In the genomic region with DNA sequence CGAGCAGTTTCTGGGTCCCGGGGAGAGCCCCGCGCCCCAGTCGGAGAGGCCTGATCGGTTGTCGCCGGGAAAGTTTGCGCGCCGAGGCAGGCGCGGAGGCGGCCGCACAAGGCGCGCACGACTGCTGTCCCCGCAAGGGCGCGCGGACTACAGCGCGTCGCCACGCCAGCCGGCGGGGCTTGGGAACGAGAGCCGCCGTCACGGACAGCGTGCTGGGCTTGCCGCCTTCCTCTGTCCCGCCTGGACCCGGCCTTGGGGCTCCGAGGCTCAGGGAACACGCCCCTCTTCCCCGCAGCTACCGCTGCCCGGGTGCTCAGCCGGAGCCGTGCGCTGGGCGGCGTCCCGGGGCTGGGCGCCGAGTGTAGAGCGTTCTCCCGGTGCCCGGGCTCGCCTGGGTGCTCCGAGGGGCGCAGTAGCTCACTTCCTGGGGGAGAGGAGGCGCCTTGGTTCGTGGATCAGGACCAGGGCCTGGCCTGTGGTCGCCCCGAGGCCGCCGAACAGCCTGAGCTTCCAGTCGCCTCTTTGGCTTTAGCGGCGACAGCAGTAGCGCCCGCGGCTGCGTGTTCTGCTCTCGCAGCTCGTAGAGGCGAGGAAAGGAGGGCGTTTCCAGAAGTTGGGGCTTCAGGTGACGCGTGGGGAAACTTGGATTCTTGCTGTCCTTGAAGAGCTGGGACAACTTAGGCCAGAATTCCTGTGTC, we compare ENCODE assay signal across 1 cellular context.
TF ChIP-seq lines count a peak whose summit lies in the region.

No MANE protein-coding gene starts in this region.

TF ChIP-seq in HepG2, 621 proteins besides CTCF, POLR2A, EP300 and RAD21 (continues in another document):
- TF ChIP-seq, protein P1, sequence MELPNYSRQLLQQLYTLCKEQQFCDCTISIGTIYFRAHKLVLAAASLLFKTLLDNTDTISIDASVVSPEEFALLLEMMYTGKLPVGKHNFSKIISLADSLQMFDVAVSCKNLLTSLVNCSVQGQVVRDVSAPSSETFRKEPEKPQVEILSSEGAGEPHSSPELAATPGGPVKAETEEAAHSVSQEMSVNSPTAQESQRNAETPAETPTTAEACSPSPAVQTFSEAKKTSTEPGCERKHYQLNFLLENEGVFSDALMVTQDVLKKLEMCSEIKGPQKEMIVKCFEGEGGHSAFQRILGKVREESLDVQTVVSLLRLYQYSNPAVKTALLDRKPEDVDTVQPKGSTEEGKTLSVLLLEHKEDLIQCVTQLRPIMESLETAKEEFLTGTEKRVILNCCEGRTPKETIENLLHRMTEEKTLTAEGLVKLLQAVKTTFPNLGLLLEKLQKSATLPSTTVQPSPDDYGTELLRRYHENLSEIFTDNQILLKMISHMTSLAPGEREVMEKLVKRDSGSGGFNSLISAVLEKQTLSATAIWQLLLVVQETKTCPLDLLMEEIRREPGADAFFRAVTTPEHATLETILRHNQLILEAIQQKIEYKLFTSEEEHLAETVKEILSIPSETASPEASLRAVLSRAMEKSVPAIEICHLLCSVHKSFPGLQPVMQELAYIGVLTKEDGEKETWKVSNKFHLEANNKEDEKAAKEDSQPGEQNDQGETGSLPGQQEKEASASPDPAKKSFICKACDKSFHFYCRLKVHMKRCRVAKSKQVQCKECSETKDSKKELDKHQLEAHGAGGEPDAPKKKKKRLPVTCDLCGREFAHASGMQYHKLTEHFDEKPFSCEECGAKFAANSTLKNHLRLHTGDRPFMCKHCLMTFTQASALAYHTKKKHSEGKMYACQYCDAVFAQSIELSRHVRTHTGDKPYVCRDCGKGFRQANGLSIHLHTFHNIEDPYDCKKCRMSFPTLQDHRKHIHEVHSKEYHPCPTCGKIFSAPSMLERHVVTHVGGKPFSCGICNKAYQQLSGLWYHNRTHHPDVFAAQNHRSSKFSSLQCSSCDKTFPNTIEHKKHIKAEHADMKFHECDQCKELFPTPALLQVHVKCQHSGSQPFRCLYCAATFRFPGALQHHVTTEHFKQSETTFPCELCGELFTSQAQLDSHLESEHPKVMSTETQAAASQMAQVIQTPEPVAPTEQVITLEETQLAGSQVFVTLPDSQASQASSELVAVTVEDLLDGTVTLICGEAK (IDR thresholded peaks at IDR 0.05) = no peak
- TF ChIP-seq, protein P1 (CRISPR knock-in tag; IDR thresholded peaks at IDR 0.05) = peak; percentile 86; the same call in 1 of the 2 replicates
- TF ChIP-seq SRSF9 (IDR thresholded peaks at IDR 0.05; ENCODE audit: borderline replicate concordance, insufficient read depth, low read depth, low read length, poor library complexity, severe bottlenecking) = no peak
- TF ChIP-seq ZNF34 (CRISPR knock-in tag; IDR thresholded peaks at IDR 0.05; ENCODE audit: borderline replicate concordance) = no peak
- TF ChIP-seq, protein P2, sequence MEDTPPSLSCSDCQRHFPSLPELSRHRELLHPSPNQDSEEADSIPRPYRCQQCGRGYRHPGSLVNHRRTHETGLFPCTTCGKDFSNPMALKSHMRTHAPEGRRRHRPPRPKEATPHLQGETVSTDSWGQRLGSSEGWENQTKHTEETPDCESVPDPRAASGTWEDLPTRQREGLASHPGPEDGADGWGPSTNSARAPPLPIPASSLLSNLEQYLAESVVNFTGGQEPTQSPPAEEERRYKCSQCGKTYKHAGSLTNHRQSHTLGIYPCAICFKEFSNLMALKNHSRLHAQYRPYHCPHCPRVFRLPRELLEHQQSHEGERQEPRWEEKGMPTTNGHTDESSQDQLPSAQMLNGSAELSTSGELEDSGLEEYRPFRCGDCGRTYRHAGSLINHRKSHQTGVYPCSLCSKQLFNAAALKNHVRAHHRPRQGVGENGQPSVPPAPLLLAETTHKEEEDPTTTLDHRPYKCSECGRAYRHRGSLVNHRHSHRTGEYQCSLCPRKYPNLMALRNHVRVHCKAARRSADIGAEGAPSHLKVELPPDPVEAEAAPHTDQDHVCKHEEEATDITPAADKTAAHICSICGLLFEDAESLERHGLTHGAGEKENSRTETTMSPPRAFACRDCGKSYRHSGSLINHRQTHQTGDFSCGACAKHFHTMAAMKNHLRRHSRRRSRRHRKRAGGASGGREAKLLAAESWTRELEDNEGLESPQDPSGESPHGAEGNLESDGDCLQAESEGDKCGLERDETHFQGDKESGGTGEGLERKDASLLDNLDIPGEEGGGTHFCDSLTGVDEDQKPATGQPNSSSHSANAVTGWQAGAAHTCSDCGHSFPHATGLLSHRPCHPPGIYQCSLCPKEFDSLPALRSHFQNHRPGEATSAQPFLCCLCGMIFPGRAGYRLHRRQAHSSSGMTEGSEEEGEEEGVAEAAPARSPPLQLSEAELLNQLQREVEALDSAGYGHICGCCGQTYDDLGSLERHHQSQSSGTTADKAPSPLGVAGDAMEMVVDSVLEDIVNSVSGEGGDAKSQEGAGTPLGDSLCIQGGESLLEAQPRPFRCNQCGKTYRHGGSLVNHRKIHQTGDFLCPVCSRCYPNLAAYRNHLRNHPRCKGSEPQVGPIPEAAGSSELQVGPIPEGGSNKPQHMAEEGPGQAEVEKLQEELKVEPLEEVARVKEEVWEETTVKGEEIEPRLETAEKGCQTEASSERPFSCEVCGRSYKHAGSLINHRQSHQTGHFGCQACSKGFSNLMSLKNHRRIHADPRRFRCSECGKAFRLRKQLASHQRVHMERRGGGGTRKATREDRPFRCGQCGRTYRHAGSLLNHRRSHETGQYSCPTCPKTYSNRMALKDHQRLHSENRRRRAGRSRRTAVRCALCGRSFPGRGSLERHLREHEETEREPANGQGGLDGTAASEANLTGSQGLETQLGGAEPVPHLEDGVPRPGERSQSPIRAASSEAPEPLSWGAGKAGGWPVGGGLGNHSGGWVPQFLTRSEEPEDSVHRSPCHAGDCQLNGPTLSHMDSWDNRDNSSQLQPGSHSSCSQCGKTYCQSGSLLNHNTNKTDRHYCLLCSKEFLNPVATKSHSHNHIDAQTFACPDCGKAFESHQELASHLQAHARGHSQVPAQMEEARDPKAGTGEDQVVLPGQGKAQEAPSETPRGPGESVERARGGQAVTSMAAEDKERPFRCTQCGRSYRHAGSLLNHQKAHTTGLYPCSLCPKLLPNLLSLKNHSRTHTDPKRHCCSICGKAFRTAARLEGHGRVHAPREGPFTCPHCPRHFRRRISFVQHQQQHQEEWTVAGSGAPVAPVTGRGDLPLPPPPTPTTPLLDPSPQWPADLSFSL (CRISPR knock-in tag; IDR thresholded peaks at IDR 0.05) = no peak
- TF ChIP-seq TBX2 (CRISPR knock-in tag; IDR thresholded peaks at IDR 0.05; ENCODE audit: borderline replicate concordance) = peak; percentile 64; the same call in 1 of the 2 replicates
- TF ChIP-seq NFE2 (CRISPR knock-in tag; IDR thresholded peaks at IDR 0.05) = no peak
- TF ChIP-seq RFX5 (IDR thresholded peaks at IDR 0.05; ENCODE audit: low read depth, low read length) = no peak
- TF ChIP-seq NFKBIZ (CRISPR knock-in tag; IDR thresholded peaks at IDR 0.05) = 0 out of 2 replicates have a peak, but pooled peaks have one; percentile 31
- TF ChIP-seq, protein P3, sequence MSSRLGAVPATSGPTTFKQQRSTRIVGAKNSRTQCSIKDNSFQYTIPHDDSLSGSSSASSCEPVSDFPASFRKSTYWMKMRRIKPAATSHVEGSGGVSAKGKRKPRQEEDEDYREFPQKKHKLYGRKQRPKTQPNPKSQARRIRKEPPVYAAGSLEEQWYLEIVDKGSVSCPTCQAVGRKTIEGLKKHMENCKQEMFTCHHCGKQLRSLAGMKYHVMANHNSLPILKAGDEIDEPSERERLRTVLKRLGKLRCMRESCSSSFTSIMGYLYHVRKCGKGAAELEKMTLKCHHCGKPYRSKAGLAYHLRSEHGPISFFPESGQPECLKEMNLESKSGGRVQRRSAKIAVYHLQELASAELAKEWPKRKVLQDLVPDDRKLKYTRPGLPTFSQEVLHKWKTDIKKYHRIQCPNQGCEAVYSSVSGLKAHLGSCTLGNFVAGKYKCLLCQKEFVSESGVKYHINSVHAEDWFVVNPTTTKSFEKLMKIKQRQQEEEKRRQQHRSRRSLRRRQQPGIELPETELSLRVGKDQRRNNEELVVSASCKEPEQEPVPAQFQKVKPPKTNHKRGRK (CRISPR knock-in tag; IDR thresholded peaks at IDR 0.05) = no peak
- TF ChIP-seq ZNF83 (CRISPR knock-in tag; IDR thresholded peaks at IDR 0.05; ENCODE audit: borderline replicate concordance) = no peak
- TF ChIP-seq, protein P4, sequence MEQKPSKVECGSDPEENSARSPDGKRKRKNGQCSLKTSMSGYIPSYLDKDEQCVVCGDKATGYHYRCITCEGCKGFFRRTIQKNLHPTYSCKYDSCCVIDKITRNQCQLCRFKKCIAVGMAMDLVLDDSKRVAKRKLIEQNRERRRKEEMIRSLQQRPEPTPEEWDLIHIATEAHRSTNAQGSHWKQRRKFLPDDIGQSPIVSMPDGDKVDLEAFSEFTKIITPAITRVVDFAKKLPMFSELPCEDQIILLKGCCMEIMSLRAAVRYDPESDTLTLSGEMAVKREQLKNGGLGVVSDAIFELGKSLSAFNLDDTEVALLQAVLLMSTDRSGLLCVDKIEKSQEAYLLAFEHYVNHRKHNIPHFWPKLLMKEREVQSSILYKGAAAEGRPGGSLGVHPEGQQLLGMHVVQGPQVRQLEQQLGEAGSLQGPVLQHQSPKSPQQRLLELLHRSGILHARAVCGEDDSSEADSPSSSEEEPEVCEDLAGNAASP (CRISPR knock-in tag; IDR thresholded peaks at IDR 0.05; ENCODE audit: borderline replicate concordance) = no peak
- no peak for TF ChIP-seq FLYWCH1 (CRISPR knock-in tag; IDR thresholded peaks at IDR 0.05)
- TF ChIP-seq, protein P5, sequence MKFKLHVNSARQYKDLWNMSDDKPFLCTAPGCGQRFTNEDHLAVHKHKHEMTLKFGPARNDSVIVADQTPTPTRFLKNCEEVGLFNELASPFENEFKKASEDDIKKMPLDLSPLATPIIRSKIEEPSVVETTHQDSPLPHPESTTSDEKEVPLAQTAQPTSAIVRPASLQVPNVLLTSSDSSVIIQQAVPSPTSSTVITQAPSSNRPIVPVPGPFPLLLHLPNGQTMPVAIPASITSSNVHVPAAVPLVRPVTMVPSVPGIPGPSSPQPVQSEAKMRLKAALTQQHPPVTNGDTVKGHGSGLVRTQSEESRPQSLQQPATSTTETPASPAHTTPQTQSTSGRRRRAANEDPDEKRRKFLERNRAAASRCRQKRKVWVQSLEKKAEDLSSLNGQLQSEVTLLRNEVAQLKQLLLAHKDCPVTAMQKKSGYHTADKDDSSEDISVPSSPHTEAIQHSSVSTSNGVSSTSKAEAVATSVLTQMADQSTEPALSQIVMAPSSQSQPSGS (CRISPR knock-in tag; IDR thresholded peaks at IDR 0.05) = no peak
- no peak for TF ChIP-seq RELA (CRISPR knock-in tag; IDR thresholded peaks at IDR 0.05)
- TF ChIP-seq, protein P6, sequence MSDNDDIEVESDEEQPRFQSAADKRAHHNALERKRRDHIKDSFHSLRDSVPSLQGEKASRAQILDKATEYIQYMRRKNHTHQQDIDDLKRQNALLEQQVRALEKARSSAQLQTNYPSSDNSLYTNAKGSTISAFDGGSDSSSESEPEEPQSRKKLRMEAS (IDR thresholded peaks at IDR 0.05) = peak; percentile 65
- 0 out of 2 replicates have a peak, but pooled peaks have one; percentile 39 for TF ChIP-seq ZNF564 (CRISPR knock-in tag; IDR thresholded peaks at IDR 0.05)
- no peak for TF ChIP-seq SAFB2 (CRISPR knock-in tag; IDR thresholded peaks at IDR 0.05; ENCODE audit: borderline replicate concordance, low read depth)
- peak; percentile 55; the same call in 1 of the 2 replicates for TF ChIP-seq KDM3A (CRISPR knock-in tag; IDR thresholded peaks at IDR 0.05; ENCODE audit: low read depth)
- TF ChIP-seq HOXA5 (CRISPR knock-in tag; IDR thresholded peaks at IDR 0.05) = no peak
- 0 out of 2 replicates have a peak, but pooled peaks have one; percentile 63 for TF ChIP-seq ZNF749 (CRISPR knock-in tag; IDR thresholded peaks at IDR 0.05; ENCODE audit: borderline replicate concordance)
- TF ChIP-seq ZNF468 (CRISPR knock-in tag; IDR thresholded peaks at IDR 0.05) = no peak
- TF ChIP-seq, protein P7, sequence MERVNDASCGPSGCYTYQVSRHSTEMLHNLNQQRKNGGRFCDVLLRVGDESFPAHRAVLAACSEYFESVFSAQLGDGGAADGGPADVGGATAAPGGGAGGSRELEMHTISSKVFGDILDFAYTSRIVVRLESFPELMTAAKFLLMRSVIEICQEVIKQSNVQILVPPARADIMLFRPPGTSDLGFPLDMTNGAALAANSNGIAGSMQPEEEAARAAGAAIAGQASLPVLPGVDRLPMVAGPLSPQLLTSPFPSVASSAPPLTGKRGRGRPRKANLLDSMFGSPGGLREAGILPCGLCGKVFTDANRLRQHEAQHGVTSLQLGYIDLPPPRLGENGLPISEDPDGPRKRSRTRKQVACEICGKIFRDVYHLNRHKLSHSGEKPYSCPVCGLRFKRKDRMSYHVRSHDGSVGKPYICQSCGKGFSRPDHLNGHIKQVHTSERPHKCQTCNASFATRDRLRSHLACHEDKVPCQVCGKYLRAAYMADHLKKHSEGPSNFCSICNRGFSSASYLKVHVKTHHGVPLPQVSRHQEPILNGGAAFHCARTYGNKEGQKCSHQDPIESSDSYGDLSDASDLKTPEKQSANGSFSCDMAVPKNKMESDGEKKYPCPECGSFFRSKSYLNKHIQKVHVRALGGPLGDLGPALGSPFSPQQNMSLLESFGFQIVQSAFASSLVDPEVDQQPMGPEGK (CRISPR knock-in tag; IDR thresholded peaks at IDR 0.05) = no peak
- TF ChIP-seq U2AF2 (IDR thresholded peaks at IDR 0.05; ENCODE audit: low read depth, low read length) = no peak
- TF ChIP-seq AGO2 (optimal IDR thresholded peaks at IDR 0.05; ENCODE audit: low read depth, low read length) = no peak
- no peak for TF ChIP-seq ZNF761 (CRISPR knock-in tag; conservative IDR thresholded peaks at IDR 0.05)
- TF ChIP-seq NONO (IDR thresholded peaks at IDR 0.05) = no peak
- TF ChIP-seq NONO (CRISPR knock-in tag; conservative IDR thresholded peaks at IDR 0.05) = peak; percentile 59; the same call in 1 of the 2 replicates
- TF ChIP-seq SMC3 (IDR thresholded peaks at IDR 0.05; ENCODE audit: low read length) = no peak
- TF ChIP-seq MEF2D (CRISPR knock-in tag; IDR thresholded peaks at IDR 0.05) = 0 out of 2 replicates have a peak, but pooled peaks have one; percentile 30
